Comparison of ENCODE assay signal across 12 cellular contexts in the genomic region with DNA sequence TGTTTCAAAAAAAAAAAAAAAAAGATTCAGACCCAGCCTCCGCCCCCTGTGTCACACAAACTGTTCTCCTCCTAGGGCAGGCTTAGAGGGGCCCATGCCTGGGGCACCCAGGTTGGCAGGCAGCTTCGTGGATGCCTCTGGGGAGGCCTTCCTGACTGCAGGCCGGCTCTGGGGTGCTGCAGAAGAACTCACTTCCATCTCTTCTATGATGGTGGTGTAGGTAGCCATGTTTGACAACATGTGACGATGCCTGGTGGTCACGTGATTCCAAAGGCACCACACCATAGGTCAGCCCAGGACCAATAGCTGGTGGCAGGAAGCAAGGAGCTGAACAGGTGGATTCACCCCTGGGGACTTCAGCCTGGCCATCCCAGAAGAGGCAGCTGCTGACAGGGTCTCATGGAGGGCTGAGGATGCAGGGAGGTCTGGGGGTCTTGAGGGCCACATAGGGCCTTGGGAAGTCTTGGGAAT. TPM values are rescaled to one million over a fixed set of nuclear protein-coding genes. Genes with fewer than 3 reads are reported as not detected.
DNase-seq lines count a peak whose midpoint lies in the region; ATAC-seq and TF ChIP-seq lines count a peak whose summit lies in the region.
"Had no signal": no experiment of that assay in that cellular context is flagged by ENCODE, and none has a peak within 500 bp of the region (broad histone marks: within the 10 kb centered on the region; RNA-seq: fewer than 3 reads in every experiment).

No MANE protein-coding gene starts in this region.

- H3K27ac ChIP-seq in osteoblast (ENCODE audit: low read depth, low read length), result no peak overlapping the region
- no peak overlapping the region for H3K27ac ChIP-seq in effector memory CD4-positive, alpha-beta T cell (ENCODE audit: insufficient read depth, low read length, poor library complexity, severe bottlenecking)
- H3K27ac ChIP-seq in right atrium auricular region, result no peak overlapping the region
- H3K27ac ChIP-seq: body of pancreas, thoracic aorta had no signal

- H3K79me2 ChIP-seq in osteoblast (ENCODE audit: insufficient read depth, low read length), result no peaks in the 10 kb centered on the region

- H3K36me3 ChIP-seq in osteoblast (ENCODE audit: insufficient read depth, low read length), result no peaks in the 10 kb centered on the region
- H3K36me3 ChIP-seq in effector memory CD4-positive, alpha-beta T cell (ENCODE audit: control insufficient read depth, insufficient read depth, low read length), result no peaks in the 10 kb centered on the region
- no peaks in the 10 kb centered on the region for H3K36me3 ChIP-seq in right atrium auricular region
- H3K36me3 ChIP-seq: thoracic aorta had no signal

- DNase-seq in activated CD8-positive, alpha-beta memory T cell treated with anti-CD3 and anti-CD28 coated beads, Interleukin-2, amount 10 ng/mL, durations not matched to agents 7 days and 5 days, result peak; percentile 62
- no peak for DNase-seq in activated CD8-positive, alpha-beta memory T cell treated with anti-CD3 and anti-CD28 coated beads for 24 hours
- DNase-seq in M059J (ENCODE audit: low read depth) (peak; percentile 28), osteoblast (ENCODE audit: insufficient read length, low spot score, missing footprints) (peak; percentile 80), endothelial cell (ENCODE audit: low spot score) (no peak), right atrium auricular region (ENCODE audit: low spot score) (no peak)
- DNase-seq in activated CD4-positive, alpha-beta memory T cell treated with anti-CD3 and anti-CD28 coated beads, Interleukin-2, amount 10 ng/mL, durations not matched to agents 7 days and 5 days, result peak; percentile 32
- no peak for DNase-seq in effector memory CD4-positive, alpha-beta T cell
- DNase-seq: body of pancreas, NCI-H2227 treated with DMSO at 0.1 percent for 48 hours had no signal

- no peak overlapping the region for H3K4me3 ChIP-seq in osteoblast (ENCODE audit: insufficient read depth, low read length)
- no peak overlapping the region for H3K4me3 ChIP-seq in effector memory CD4-positive, alpha-beta T cell (ENCODE audit: insufficient read depth, low read depth, low read length, poor library complexity, severe bottlenecking)
- H3K4me3 ChIP-seq in right atrium auricular region, result no peak overlapping the region
- H3K4me3 ChIP-seq: body of pancreas, thoracic aorta had no signal

- H3K36me3 Mint-ChIP-seq in activated CD8-positive, alpha-beta memory T cell treated with anti-CD3 and anti-CD28 coated beads, Interleukin-2, amount 10 ng/mL, durations not matched to agents 7 days and 5 days, result no peaks in the 10 kb centered on the region
- no peaks in the 10 kb centered on the region for H3K36me3 Mint-ChIP-seq in activated CD4-positive, alpha-beta memory T cell treated with anti-CD3 and anti-CD28 coated beads, Interleukin-2, amount 10 ng/mL, durations not matched to agents 7 days and 5 days (ENCODE audit: low read depth)
- H3K36me3 Mint-ChIP-seq in endothelial cell (ENCODE audit: low read depth, unreplicated experiment), result peaks cover 4% of the 10 kb centered on the region

- no peaks in the 10 kb centered on the region for H4K20me1 ChIP-seq in osteoblast (ENCODE audit: insufficient read depth, low read length)

- CTCF ChIA-PET in activated CD8-positive, alpha-beta memory T cell treated with anti-CD3 and anti-CD28 coated beads, Interleukin-2, amount 10 ng/mL, durations not matched to agents 7 days and 5 days (lab: Charles Lee), result interaction anchor here (0.9 to 2.9 kb wide), 2 partner anchors 9 to 242 kb away, joined by 4 to 18 read pairs; no protein-coding TSS in a partner anchor
- CTCF ChIA-PET in activated CD4-positive, alpha-beta memory T cell treated with anti-CD3 and anti-CD28 coated beads, Interleukin-2, amount 10 ng/mL, durations not matched to agents 7 days and 5 days (lab: Charles Lee), result interaction anchor here (0.6 to 3.2 kb wide), 2 partner anchors 10 to 14 kb away, joined by 3 to 19 read pairs; no protein-coding TSS in a partner anchor

- H3K4me1 Mint-ChIP-seq in activated CD8-positive, alpha-beta memory T cell treated with anti-CD3 and anti-CD28 coated beads, Interleukin-2, amount 10 ng/mL, durations not matched to agents 7 days and 5 days, result peaks cover 5% of the 10 kb centered on the region
- H3K4me1 Mint-ChIP-seq in activated CD4-positive, alpha-beta memory T cell treated with anti-CD3 and anti-CD28 coated beads, Interleukin-2, amount 10 ng/mL, durations not matched to agents 7 days and 5 days, result peaks cover 13% of the 10 kb centered on the region
- peaks cover 2% of the 10 kb centered on the region for H3K4me1 Mint-ChIP-seq in endothelial cell (ENCODE audit: unreplicated experiment)

- peaks cover 5% of the 10 kb centered on the region for H3K9me3 ChIP-seq in osteoblast (ENCODE audit: low read depth, low read length)
- H3K9me3 ChIP-seq in effector memory CD4-positive, alpha-beta T cell (ENCODE audit: control insufficient read depth, low read length), result no peaks in the 10 kb centered on the region
- H3K9me3 ChIP-seq in right atrium auricular region, result peaks cover 0 to 6% of the 10 kb centered on the region in 2 donors
- H3K9me3 ChIP-seq: body of pancreas, thoracic aorta had no signal

- POLR2A ChIA-PET in activated CD4-positive, alpha-beta memory T cell treated with anti-CD3 and anti-CD28 coated beads, Interleukin-2, amount 10 ng/mL, durations not matched to agents 7 days and 5 days (lab: Charles Lee), result no interaction called here

- peak; percentile 34 for ATAC-seq in activated CD8-positive, alpha-beta memory T cell treated with anti-CD3 and anti-CD28 coated beads, Interleukin-2, amount 10 ng/mL, durations not matched to agents 7 days and 5 days
- ATAC-seq: body of pancreas had no signal

- H3K4me3 Mint-ChIP-seq in activated CD8-positive, alpha-beta memory T cell treated with anti-CD3 and anti-CD28 coated beads, Interleukin-2, amount 10 ng/mL, durations not matched to agents 7 days and 5 days, result no peak overlapping the region
- no peak overlapping the region for H3K4me3 Mint-ChIP-seq in activated CD4-positive, alpha-beta memory T cell treated with anti-CD3 and anti-CD28 coated beads, Interleukin-2, amount 10 ng/mL, durations not matched to agents 7 days and 5 days
- no peak overlapping the region for H3K4me3 Mint-ChIP-seq in endothelial cell (ENCODE audit: unreplicated experiment)

- H3K27me3 Mint-ChIP-seq in activated CD8-positive, alpha-beta memory T cell treated with anti-CD3 and anti-CD28 coated beads, Interleukin-2, amount 10 ng/mL, durations not matched to agents 7 days and 5 days, result no peaks in the 10 kb centered on the region
- H3K27me3 Mint-ChIP-seq in activated CD4-positive, alpha-beta memory T cell treated with anti-CD3 and anti-CD28 coated beads, Interleukin-2, amount 10 ng/mL, durations not matched to agents 7 days and 5 days, result peaks cover 4% of the 10 kb centered on the region
- peaks cover 7% of the 10 kb centered on the region for H3K27me3 Mint-ChIP-seq in endothelial cell (ENCODE audit: unreplicated experiment)

- H2AFZ ChIP-seq in osteoblast (ENCODE audit: low read length), result peak overlapping the region; percentile 17

- H3K9me3 Mint-ChIP-seq in activated CD8-positive, alpha-beta memory T cell treated with anti-CD3 and anti-CD28 coated beads, Interleukin-2, amount 10 ng/mL, durations not matched to agents 7 days and 5 days (ENCODE audit: low read depth), result peaks cover 4% of the 10 kb centered on the region
- H3K9me3 Mint-ChIP-seq in activated CD4-positive, alpha-beta memory T cell treated with anti-CD3 and anti-CD28 coated beads, Interleukin-2, amount 10 ng/mL, durations not matched to agents 7 days and 5 days, result peaks cover 4% of the 10 kb centered on the region
- H3K9me3 Mint-ChIP-seq in endothelial cell (ENCODE audit: unreplicated experiment), result peaks cover 5% of the 10 kb centered on the region

- peaks cover 4% of the 10 kb centered on the region for H3K4me1 ChIP-seq in osteoblast (ENCODE audit: insufficient read depth, low read length)
- peaks cover 3% of the 10 kb centered on the region for H3K4me1 ChIP-seq in effector memory CD4-positive, alpha-beta T cell (ENCODE audit: control insufficient read depth, insufficient read depth, low read length, poor library complexity, severe bottlenecking)
- H3K4me1 ChIP-seq in right atrium auricular region, result peaks cover 0 to 27% of the 10 kb centered on the region in 2 donors

- H3K4me2 ChIP-seq in osteoblast (ENCODE audit: insufficient read depth, low read length), result no peak overlapping the region

- TF ChIP-seq CTCF in osteoblast (IDR thresholded peaks at IDR 0.05; ENCODE audit: extremely low read depth, low read depth, low read length) (no peak), endothelial cell (IDR thresholded peaks at IDR 0.05; ENCODE audit: unreplicated experiment) (no peak), right atrium auricular region (IDR thresholded peaks at IDR 0.05) (no peak)

- H3K27me3 ChIP-seq in osteoblast (ENCODE audit: insufficient read depth, low read length) (no peaks in the 10 kb centered on the region), right atrium auricular region (no peaks in the 10 kb centered on the region)
- H3K27me3 ChIP-seq in effector memory CD4-positive, alpha-beta T cell (replicated peaks; ENCODE audit: control insufficient read depth, insufficient read depth, low read length, poor library complexity, severe bottlenecking), result no peaks in the 10 kb centered on the region
- H3K27me3 ChIP-seq: body of pancreas had no signal

- H3K27ac Mint-ChIP-seq in activated CD8-positive, alpha-beta memory T cell treated with anti-CD3 and anti-CD28 coated beads, Interleukin-2, amount 10 ng/mL, durations not matched to agents 7 days and 5 days, result no peak overlapping the region
- H3K27ac Mint-ChIP-seq in activated CD4-positive, alpha-beta memory T cell treated with anti-CD3 and anti-CD28 coated beads, Interleukin-2, amount 10 ng/mL, durations not matched to agents 7 days and 5 days, result no peak overlapping the region
- H3K27ac Mint-ChIP-seq in endothelial cell (ENCODE audit: unreplicated experiment), result no peak overlapping the region
- H3K27ac Mint-ChIP-seq: nephron had no signal

RNA-seq across cellular contexts. Expression of gene CELSR1, which starts 24.1 kb away (rescaled TPM):
- total RNA-seq in activated CD8-positive, alpha-beta memory T cell treated with anti-CD3 and anti-CD28 coated beads, Interleukin-2, amount 10 ng/mL, durations not matched to agents 7 days and 5 days, result under 1 TPM; 0.06 to 0.12 TPM
- total RNA-seq in M059J (2014; rRNA removed; shearing (Covaris generic)), result 4.3 and 11.8 TPM in 2 replicates
- under 1 TPM; 0.10 to 0.13 TPM for total RNA-seq in activated CD4-positive, alpha-beta memory T cell treated with anti-CD3 and anti-CD28 coated beads, Interleukin-2, amount 10 ng/mL, durations not matched to agents 7 days and 5 days
- total RNA-seq in osteoblast (2.7 and 3.6 TPM in 2 replicates), endothelial cell (ENCODE audit: unreplicated experiment) (7.7 TPM), right atrium auricular region (1 to 10 TPM; 7.1 to 9.6 TPM)

RNA-seq across cellular contexts. Expression of gene GRAMD4, which starts 58.7 kb away (rescaled TPM):
- 10 to 100 TPM; 35.4 to 44.6 TPM for total RNA-seq in activated CD8-positive, alpha-beta memory T cell treated with anti-CD3 and anti-CD28 coated beads, Interleukin-2, amount 10 ng/mL, durations not matched to agents 7 days and 5 days
- total RNA-seq in M059J (2014; rRNA removed; shearing (Covaris generic)), result 2.9 and 7.9 TPM in 2 replicates
- 10 to 100 TPM; 52.9 to 54.8 TPM for total RNA-seq in activated CD4-positive, alpha-beta memory T cell treated with anti-CD3 and anti-CD28 coated beads, Interleukin-2, amount 10 ng/mL, durations not matched to agents 7 days and 5 days
- total RNA-seq in osteoblast (16.8 and 17.0 TPM in 2 replicates), endothelial cell (ENCODE audit: unreplicated experiment) (42.7 TPM), right atrium auricular region (10 to 100 TPM; 29.1 to 31.6 TPM)

Comparison
In these comparisons a context has a peak if more than half of its experiments do, and no peak if none do; other contexts are left out.
1. DNase-seq: peak in activated CD8-positive, alpha-beta memory T cell treated with anti-CD3 and anti-CD28 coated beads, Interleukin-2, amount 10 ng/mL, durations not matched to agents 7 days and 5 days (single experiment), M059J (single experiment), activated CD4-positive, alpha-beta memory T cell treated with anti-CD3 and anti-CD28 coated beads, Interleukin-2, amount 10 ng/mL, durations not matched to agents 7 days and 5 days (single experiment) and osteoblast (single experiment); none in activated CD8-positive, alpha-beta memory T cell treated with anti-CD3 and anti-CD28 coated beads for 24 hours (single experiment), endothelial cell (single experiment), effector memory CD4-positive, alpha-beta T cell (0 of 3) and right atrium auricular region (single experiment).